Comparison of ENCODE assay signal across 6 cellular contexts in genomic region chr5:115516372-115516771, GRCh38.
"Had no signal": no experiment of that assay in that cellular context is flagged by ENCODE, and none has a peak within 500 bp of the region (broad histone marks: within the 10 kb centered on the region; RNA-seq: fewer than 3 reads in every experiment).

No MANE protein-coding gene starts in this region.

- DNase-seq: H9, HCEC 1CT, IMR-90, KG1 had no signal

- H2AFZ ChIP-seq: GM23338 had no signal

- ATAC-seq: GM23338, K562 had no signal

- H3K9me3 Mint-ChIP-seq: GM23338, H9 had no signal

- H3K4me2 ChIP-seq: GM23338 had no signal

- H3K4me3 Mint-ChIP-seq: GM23338, H9 had no signal

- H3K27ac Mint-ChIP-seq: GM23338, H9 had no signal

- H3K4me3 ChIP-seq: GM23338, K562 had no signal
